In the genomic region with DNA sequence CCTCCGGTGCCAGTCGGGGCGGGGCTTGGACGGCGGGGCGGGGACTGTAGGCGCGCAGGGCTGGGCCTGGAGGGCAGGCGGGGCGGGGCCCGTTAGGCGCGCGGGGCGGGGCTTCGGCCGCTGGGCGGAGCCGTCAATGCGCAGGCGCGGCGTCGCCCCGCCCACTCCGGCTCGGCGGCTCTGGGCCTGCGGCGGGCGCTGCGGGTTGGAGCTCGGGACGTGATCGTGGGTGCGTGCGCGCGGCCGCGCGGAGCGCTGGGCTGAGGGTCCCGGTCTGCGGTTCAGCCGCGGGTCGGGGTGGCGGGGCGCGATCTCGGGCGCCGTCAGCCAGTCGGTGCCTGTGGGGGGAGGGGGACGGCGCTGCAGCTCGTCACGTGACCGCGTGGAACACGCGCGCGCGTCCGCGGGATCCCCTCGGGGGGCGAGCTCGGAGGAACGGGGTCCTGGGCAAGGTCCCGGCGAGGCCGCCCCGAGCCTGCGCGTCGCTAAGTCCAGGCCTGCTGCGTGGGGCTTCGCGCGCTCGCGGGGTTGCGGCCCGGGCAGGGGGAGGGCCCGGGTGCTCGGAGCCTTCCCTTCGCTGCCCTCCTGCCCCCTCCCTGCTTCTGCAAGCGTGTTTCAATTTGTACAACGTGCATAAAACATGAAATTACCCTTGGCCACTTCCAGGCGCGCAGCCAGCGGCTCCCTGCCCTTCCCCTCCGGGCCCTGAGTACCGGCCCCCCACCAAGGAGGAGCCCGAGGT, we compare ENCODE assay signal across 1 cellular context.
TF ChIP-seq lines count a peak whose summit lies in the region.

A gene (plus strand): TSS at position 164 of the 742 bp plus-strand sequence. CDS start 595 bp downstream, outside the sequence.

TF ChIP-seq in GM23338, 12 proteins besides CTCF, POLR2A, EP300 and RAD21:
- TF ChIP-seq, protein P1, sequence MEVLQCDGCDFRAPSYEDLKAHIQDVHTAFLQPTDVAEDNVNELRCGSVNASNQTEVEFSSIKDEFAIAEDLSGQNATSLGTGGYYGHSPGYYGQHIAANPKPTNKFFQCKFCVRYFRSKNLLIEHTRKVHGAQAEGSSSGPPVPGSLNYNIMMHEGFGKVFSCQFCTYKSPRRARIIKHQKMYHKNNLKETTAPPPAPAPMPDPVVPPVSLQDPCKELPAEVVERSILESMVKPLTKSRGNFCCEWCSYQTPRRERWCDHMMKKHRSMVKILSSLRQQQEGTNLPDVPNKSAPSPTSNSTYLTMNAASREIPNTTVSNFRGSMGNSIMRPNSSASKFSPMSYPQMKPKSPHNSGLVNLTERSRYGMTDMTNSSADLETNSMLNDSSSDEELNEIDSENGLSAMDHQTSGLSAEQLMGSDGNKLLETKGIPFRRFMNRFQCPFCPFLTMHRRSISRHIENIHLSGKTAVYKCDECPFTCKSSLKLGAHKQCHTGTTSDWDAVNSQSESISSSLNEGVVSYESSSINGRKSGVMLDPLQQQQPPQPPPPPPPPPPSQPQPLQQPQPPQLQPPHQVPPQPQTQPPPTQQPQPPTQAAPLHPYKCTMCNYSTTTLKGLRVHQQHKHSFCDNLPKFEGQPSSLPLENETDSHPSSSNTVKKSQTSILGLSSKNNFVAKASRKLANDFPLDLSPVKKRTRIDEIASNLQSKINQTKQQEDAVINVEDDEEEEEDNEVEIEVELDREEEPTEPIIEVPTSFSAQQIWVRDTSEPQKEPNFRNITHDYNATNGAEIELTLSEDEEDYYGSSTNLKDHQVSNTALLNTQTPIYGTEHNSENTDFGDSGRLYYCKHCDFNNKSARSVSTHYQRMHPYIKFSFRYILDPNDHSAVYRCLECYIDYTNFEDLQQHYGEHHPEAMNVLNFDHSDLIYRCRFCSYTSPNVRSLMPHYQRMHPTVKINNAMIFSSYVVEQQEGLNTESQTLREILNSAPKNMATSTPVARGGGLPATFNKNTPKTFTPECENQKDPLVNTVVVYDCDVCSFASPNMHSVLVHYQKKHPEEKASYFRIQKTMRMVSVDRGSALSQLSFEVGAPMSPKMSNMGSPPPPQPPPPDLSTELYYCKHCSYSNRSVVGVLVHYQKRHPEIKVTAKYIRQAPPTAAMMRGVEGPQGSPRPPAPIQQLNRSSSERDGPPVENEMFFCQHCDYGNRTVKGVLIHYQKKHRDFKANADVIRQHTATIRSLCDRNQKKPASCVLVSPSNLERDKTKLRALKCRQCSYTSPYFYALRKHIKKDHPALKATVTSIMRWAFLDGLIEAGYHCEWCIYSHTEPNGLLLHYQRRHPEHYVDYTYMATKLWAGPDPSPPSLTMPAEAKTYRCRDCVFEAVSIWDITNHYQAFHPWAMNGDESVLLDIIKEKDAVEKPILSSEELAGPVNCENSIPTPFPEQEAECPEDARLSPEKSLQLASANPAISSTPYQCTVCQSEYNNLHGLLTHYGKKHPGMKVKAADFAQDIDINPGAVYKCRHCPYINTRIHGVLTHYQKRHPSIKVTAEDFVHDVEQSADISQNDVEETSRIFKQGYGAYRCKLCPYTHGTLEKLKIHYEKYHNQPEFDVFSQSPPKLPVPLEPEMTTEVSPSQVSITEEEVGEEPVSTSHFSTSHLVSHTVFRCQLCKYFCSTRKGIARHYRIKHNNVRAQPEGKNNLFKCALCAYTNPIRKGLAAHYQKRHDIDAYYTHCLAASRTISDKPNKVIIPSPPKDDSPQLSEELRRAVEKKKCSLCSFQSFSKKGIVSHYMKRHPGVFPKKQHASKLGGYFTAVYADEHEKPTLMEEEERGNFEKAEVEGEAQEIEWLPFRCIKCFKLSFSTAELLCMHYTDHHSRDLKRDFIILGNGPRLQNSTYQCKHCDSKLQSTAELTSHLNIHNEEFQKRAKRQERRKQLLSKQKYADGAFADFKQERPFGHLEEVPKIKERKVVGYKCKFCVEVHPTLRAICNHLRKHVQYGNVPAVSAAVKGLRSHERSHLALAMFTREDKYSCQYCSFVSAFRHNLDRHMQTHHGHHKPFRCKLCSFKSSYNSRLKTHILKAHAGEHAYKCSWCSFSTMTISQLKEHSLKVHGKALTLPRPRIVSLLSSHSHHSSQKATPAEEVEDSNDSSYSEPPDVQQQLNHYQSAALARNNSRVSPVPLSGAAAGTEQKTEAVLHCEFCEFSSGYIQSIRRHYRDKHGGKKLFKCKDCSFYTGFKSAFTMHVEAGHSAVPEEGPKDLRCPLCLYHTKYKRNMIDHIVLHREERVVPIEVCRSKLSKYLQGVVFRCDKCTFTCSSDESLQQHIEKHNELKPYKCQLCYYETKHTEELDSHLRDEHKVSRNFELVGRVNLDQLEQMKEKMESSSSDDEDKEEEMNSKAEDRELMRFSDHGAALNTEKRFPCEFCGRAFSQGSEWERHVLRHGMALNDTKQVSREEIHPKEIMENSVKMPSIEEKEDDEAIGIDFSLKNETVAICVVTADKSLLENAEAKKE (CRISPR knock-in tag; IDR thresholded peaks at IDR 0.05), result no peak
- TF ChIP-seq POLR2AphosphoS5 (IDR thresholded peaks at IDR 0.05; ENCODE audit: low read depth) (peak; percentile 84), ZNF331 (CRISPR knock-in tag; IDR thresholded peaks at IDR 0.05; ENCODE audit: low read depth) (no peak), CREB1 (CRISPR knock-in tag; IDR thresholded peaks at IDR 0.05; ENCODE audit: low read depth) (no peak)
- TF ChIP-seq, protein P2, sequence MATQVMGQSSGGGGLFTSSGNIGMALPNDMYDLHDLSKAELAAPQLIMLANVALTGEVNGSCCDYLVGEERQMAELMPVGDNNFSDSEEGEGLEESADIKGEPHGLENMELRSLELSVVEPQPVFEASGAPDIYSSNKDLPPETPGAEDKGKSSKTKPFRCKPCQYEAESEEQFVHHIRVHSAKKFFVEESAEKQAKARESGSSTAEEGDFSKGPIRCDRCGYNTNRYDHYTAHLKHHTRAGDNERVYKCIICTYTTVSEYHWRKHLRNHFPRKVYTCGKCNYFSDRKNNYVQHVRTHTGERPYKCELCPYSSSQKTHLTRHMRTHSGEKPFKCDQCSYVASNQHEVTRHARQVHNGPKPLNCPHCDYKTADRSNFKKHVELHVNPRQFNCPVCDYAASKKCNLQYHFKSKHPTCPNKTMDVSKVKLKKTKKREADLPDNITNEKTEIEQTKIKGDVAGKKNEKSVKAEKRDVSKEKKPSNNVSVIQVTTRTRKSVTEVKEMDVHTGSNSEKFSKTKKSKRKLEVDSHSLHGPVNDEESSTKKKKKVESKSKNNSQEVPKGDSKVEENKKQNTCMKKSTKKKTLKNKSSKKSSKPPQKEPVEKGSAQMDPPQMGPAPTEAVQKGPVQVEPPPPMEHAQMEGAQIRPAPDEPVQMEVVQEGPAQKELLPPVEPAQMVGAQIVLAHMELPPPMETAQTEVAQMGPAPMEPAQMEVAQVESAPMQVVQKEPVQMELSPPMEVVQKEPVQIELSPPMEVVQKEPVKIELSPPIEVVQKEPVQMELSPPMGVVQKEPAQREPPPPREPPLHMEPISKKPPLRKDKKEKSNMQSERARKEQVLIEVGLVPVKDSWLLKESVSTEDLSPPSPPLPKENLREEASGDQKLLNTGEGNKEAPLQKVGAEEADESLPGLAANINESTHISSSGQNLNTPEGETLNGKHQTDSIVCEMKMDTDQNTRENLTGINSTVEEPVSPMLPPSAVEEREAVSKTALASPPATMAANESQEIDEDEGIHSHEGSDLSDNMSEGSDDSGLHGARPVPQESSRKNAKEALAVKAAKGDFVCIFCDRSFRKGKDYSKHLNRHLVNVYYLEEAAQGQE (IDR thresholded peaks at IDR 0.05; ENCODE audit: unreplicated experiment), result no peak
